Comparison of ENCODE assay signal across 12 cellular contexts in the genomic region with DNA sequence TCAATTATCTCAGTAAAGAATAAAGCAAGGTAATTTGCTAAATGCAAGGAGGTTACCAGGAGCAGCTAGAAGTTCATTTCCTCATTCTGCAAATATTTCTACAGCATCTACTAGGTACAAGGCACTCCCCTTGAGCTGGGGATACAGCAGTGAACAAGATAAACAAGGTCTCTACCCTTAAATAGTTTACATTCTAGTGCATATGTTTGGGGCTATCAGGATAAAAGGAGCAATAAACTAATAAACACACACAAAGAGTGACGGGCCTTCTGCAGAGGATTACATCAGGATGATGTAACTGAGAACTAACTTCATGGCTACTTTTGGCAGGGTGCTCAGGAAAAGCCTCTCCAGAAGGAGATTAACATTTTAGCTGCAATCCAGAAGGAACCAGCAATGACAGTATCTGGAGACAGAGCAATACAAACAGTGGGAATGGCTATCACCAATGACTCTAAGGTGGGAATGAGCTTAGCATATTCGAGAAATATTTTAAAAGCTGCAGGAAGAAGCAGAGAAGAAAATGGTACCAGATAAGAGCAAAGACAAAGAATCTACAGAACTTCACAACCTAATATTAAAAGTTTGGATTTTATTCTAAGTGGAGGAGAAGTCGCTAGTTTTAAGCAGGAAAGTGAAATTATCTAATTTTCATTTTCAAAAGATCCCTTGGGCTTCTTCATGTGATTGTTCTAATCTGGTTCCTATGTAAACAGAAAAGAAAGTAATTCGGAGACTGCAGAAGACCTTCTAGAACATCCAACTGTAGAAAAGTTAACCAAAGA. TPM values are rescaled to one million over a fixed set of nuclear protein-coding genes. Genes with fewer than 3 reads are reported as not detected.
DNase-seq lines count a peak whose midpoint lies in the region; ATAC-seq and TF ChIP-seq lines count a peak whose summit lies in the region.
"Had no signal": no experiment of that assay in that cellular context is flagged by ENCODE, and none has a peak within 500 bp of the region (broad histone marks: within the 10 kb centered on the region; RNA-seq: fewer than 3 reads in every experiment).

No MANE protein-coding gene starts in this region.

- H2BK15ac ChIP-seq in mesendoderm (replicated peaks; ENCODE audit: low read depth) = no peak overlapping the region

- H3K4me3 ChIP-seq in AG09309 (ENCODE audit: control insufficient read depth, low read depth, low read length) (no peak overlapping the region), HEK293 (ENCODE audit: low read depth, low read length) (no peak overlapping the region), brain microvascular endothelial cell (ENCODE audit: low read depth, low read length) (no peak overlapping the region), mesendoderm (ENCODE audit: low read length) (no peak overlapping the region), H7 (ENCODE audit: insufficient read depth, low read depth, low read length) (no peak overlapping the region)
- H3K4me3 ChIP-seq: tibial nerve had no signal

- WGBS in mesendoderm (ENCODE audit: extremely low coverage, insufficient coverage, low lambda C conversion rate) = no CpG with 5 or more reads among the region's 4 CpGs

- H3K79me1 ChIP-seq in mesendoderm (ENCODE audit: low read length) = peaks cover 9% of the 10 kb centered on the region

- peak overlapping the region; percentile 99 for H3K18ac ChIP-seq in mesendoderm (ENCODE audit: low read length)

- H3K4ac ChIP-seq in mesendoderm (ENCODE audit: low read depth, low read length) = peak overlapping the region; percentile 70

- H3K4me1 ChIP-seq in HEK293 (ENCODE audit: control insufficient read depth, insufficient read depth, low read length) (peaks cover 20% of the 10 kb centered on the region), mesendoderm (ENCODE audit: control insufficient read depth, low read depth, low read length) (peaks cover 23% of the 10 kb centered on the region)

- H2BK120ac ChIP-seq in mesendoderm (ENCODE audit: low read depth, low read length) = no peak overlapping the region

- H3K79me2 ChIP-seq in mesendoderm (ENCODE audit: control insufficient read depth, insufficient read depth, low read length) = peaks cover 28% of the 10 kb centered on the region

- H4K5ac ChIP-seq in mesendoderm (ENCODE audit: low read length) = no peak overlapping the region

- H3K27ac ChIP-seq in HEK293 (ENCODE audit: extremely low read depth, low read depth, low read length) (no peak overlapping the region), brain microvascular endothelial cell (peak overlapping the region; percentile 0), mesendoderm (ENCODE audit: low read depth, low read length) (peak overlapping the region; percentile 94)
- H3K27ac ChIP-seq: foreskin keratinocyte had no signal

- POLR2A ChIA-PET in HEK293 (lab: Yijun Ruan, JAX) = interaction anchor here (1.0 to 2.5 kb wide), 2 partner anchors 21 to 27 kb away, joined by 4 to 8 read pairs; no protein-coding TSS in a partner anchor

- in situ Hi-C loops in brain microvascular endothelial cell (cut with HindIII; ENCODE audit: low pct_ligation_motif_present, low sequenced_read_pairs) = no loop called here

- H3K36me3 ChIP-seq in HEK293 (ENCODE audit: control insufficient read depth in 2 of 2, insufficient read depth in 1 of 2, low read length in 2 of 2) (peaks cover 6 to 13% of the 10 kb centered on the region in 2 experiments; a peak in 2 of 3 replicates), brain microvascular endothelial cell (replicated peaks) (peaks cover 2% of the 10 kb centered on the region), mesendoderm (ENCODE audit: control insufficient read depth, insufficient read depth, low read length) (no peaks in the 10 kb centered on the region), H7 (replicated peaks; ENCODE audit: control insufficient read depth, insufficient read depth, low read length) (peaks cover 1% of the 10 kb centered on the region; the same call in 1 of the 2 replicates)

- no peaks in the 10 kb centered on the region for H3K9me3 ChIP-seq in HEK293 (ENCODE audit: control insufficient read depth, insufficient read depth, low read depth, low read length)
- H3K9me3 ChIP-seq: tibial nerve had no signal

- H3K23ac ChIP-seq in mesendoderm (ENCODE audit: low read length) = no peak overlapping the region

- CTCF ChIA-PET in HEK293 (lab: Yijun Ruan, JAX) = interaction anchor here (0.6 to 2.1 kb wide), 8 partner anchors 9 to 512 kb away, joined by 3 to 12 read pairs (median 4); a partner anchor contains a TSS

- DNase-seq in AG09309 (ENCODE audit: low read depth) (peak; percentile 45), brain microvascular endothelial cell (no peak), mesendoderm (peak; percentile 93), H7 (no peak)
- no peak for DNase-seq in stimulated activated CD4-positive, alpha-beta T cell treated with anti-CD3 and anti-CD28 coated beads, Interleukin-1b, Interleukin-23, amount 100 ng/mL, for 48 hours
- DNase-seq in stimulated activated CD4-positive, alpha-beta T cell treated with anti-CD3 and anti-CD28 coated beads, Interleukin-4, amount 100 ng/mL, for 4 hours = no peak
- DNase-seq: activated B cell treated with CpG ODN at 0.5 μM for 24 hours; foreskin keratinocyte; stimulated activated CD4-positive, alpha-beta T cell treated with anti-CD3 and anti-CD28 coated beads, Interleukin-4, amount 100 ng/mL, for 24 hours had no signal

- no peak overlapping the region for H2BK5ac ChIP-seq in mesendoderm (ENCODE audit: low read length)

- H4K8ac ChIP-seq in mesendoderm (ENCODE audit: low read depth, low read length) = no peak overlapping the region

- ATAC-seq in GM21619 (IDR thresholded peaks at IDR 0.05; ENCODE audit: unreplicated experiment) = no peak
- ATAC-seq: foreskin keratinocyte had no signal

- H3K9ac ChIP-seq in mesendoderm (ENCODE audit: low read length) = no peak overlapping the region

- no peak overlapping the region for H3K56ac ChIP-seq in mesendoderm (ENCODE audit: low read length)

- TF ChIP-seq CTCF in AG09309 (IDR thresholded peaks at IDR 0.05; ENCODE audit: control insufficient read depth, insufficient read depth, low read depth, low read length, missing control alignments) = no peak
- no peak for TF ChIP-seq CTCF in HEK293 (tag by site-specific recombination; IDR thresholded peaks at IDR 0.05)
- no peak for TF ChIP-seq CTCF in brain microvascular endothelial cell (IDR thresholded peaks at IDR 0.05; ENCODE audit: low read depth, low read length, missing control alignments)

- no peak overlapping the region for H2AK5ac ChIP-seq in mesendoderm (ENCODE audit: low read length)

- H3K4me2 ChIP-seq in mesendoderm (ENCODE audit: low read length) = no peak overlapping the region

- no peaks in the 10 kb centered on the region for H3K27me3 ChIP-seq in brain microvascular endothelial cell (replicated peaks)
- no peaks in the 10 kb centered on the region for H3K27me3 ChIP-seq in mesendoderm (ENCODE audit: insufficient read depth, low read length, poor library complexity)
- H3K27me3 ChIP-seq in H7 (ENCODE audit: control insufficient read depth, insufficient read depth, low read length) = no peaks in the 10 kb centered on the region
- H3K27me3 ChIP-seq: foreskin keratinocyte, tibial nerve had no signal

TF ChIP-seq in HEK293, 187 proteins besides CTCF, POLR2A, EP300 and RAD21 (continues in another document):
- TF ChIP-seq, protein P1, sequence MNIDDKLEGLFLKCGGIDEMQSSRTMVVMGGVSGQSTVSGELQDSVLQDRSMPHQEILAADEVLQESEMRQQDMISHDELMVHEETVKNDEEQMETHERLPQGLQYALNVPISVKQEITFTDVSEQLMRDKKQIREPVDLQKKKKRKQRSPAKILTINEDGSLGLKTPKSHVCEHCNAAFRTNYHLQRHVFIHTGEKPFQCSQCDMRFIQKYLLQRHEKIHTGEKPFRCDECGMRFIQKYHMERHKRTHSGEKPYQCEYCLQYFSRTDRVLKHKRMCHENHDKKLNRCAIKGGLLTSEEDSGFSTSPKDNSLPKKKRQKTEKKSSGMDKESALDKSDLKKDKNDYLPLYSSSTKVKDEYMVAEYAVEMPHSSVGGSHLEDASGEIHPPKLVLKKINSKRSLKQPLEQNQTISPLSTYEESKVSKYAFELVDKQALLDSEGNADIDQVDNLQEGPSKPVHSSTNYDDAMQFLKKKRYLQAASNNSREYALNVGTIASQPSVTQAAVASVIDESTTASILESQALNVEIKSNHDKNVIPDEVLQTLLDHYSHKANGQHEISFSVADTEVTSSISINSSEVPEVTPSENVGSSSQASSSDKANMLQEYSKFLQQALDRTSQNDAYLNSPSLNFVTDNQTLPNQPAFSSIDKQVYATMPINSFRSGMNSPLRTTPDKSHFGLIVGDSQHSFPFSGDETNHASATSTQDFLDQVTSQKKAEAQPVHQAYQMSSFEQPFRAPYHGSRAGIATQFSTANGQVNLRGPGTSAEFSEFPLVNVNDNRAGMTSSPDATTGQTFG (tag by site-specific recombination; IDR thresholded peaks at IDR 0.05; ENCODE audit: borderline replicate concordance) = no peak
- TF ChIP-seq, protein P2, sequence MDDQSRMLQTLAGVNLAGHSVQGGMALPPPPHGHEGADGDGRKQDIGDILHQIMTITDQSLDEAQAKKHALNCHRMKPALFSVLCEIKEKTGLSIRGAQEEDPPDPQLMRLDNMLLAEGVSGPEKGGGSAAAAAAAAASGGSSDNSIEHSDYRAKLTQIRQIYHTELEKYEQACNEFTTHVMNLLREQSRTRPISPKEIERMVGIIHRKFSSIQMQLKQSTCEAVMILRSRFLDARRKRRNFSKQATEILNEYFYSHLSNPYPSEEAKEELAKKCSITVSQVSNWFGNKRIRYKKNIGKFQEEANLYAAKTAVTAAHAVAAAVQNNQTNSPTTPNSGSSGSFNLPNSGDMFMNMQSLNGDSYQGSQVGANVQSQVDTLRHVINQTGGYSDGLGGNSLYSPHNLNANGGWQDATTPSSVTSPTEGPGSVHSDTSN (CRISPR knock-in tag; IDR thresholded peaks at IDR 0.05) = no peak
- TF ChIP-seq GFI1B (tag by site-specific recombination; IDR thresholded peaks at IDR 0.05) = no peak
- peak; percentile 70; the same call in 1 of the 2 replicates for TF ChIP-seq ZNF10 (tag by site-specific recombination; IDR thresholded peaks at IDR 0.05)
- no peak for TF ChIP-seq ZNF670 (tag by site-specific recombination; IDR thresholded peaks at IDR 0.05; ENCODE audit: low read depth)
- TF ChIP-seq ZNF311 (tag by site-specific recombination; IDR thresholded peaks at IDR 0.05; ENCODE audit: borderline replicate concordance) = no peak
- peak; percentile 63; the same call in 1 of the 2 replicates for TF ChIP-seq ZNF391 (tag by site-specific recombination; IDR thresholded peaks at IDR 0.05; ENCODE audit: borderline replicate concordance, low read depth)

RNA-seq across cellular contexts. Expression of a gene that starts 25.8 kb away (rescaled TPM):
- polyA plus RNA-seq in mesendoderm (2013, experiment 1 of 2) = 30.2 TPM
- polyA plus RNA-seq in mesendoderm (2013, experiment 2 of 2) = 28.5 TPM
- total RNA-seq in H7 (2014; rRNA removed; shearing (Covaris generic)) = 42.7 and 48.5 TPM in 2 replicates

Comparison
In these comparisons a context has a peak if more than half of its experiments do, and no peak if none do; other contexts are left out.
1. DNase-seq: peak in AG09309 (single experiment) and mesendoderm (single experiment); none in brain microvascular endothelial cell (single experiment), H7 (single experiment), stimulated activated CD4-positive, alpha-beta T cell treated with anti-CD3 and anti-CD28 coated beads, Interleukin-1b, Interleukin-23, amount 100 ng/mL, for 48 hours (single experiment) and stimulated activated CD4-positive, alpha-beta T cell treated with anti-CD3 and anti-CD28 coated beads, Interleukin-4, amount 100 ng/mL, for 4 hours (0 of 2).